30 cellular contexts compared by ENCODE assay signal in the genomic region with DNA sequence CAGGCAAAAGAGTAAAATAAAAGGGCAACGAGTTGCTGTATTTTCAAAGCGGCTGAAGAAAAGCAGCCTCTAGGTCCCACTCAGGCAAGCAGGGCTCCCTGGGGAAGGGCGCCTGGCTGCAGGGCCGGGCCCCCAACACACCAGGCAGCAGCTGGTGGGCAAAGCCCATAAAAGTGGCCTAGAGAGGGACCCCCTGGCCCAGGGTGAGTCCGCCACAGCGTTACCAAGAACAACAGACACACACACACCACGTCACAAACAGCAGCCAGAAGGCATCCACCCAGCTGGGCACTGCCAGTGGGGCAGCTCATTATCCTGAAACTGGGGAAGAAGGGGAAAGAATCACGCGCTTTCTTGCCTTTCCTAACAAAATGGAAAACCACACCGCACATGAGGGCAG.
"Had no signal": no experiment of that assay in that cellular context is flagged by ENCODE, and none has a peak within 500 bp of the region (broad histone marks: within the 10 kb centered on the region; RNA-seq: fewer than 3 reads in every experiment).

No MANE protein-coding gene starts in this region.

- H3K4me1 ChIP-seq: pancreas had no signal

- H3K9me3 ChIP-seq: heart left ventricle, pancreas, prostate gland, sigmoid colon, stomach, thyroid gland, upper lobe of right lung had no signal

- H3K27ac Mint-ChIP-seq: activated naive CD8-positive, alpha-beta T cell treated with anti-CD3 and anti-CD28 coated beads, Interleukin-2, amount 50 U/mL, for 24 hours; immature natural killer cell; stimulated activated memory B cell treated with anti-CD40 and anti-IgM and Interleukin-4, amounts not matched to agents 10 μg/mL and 1 μg/mL and 100 μg/mL, for 72 hours had no signal

- H3K9me3 Mint-ChIP-seq: activated naive CD8-positive, alpha-beta T cell treated with anti-CD3 and anti-CD28 coated beads, Interleukin-2, amount 50 U/mL, for 24 hours; immature natural killer cell; stimulated activated memory B cell treated with anti-CD40 and anti-IgM and Interleukin-4, amounts not matched to agents 10 μg/mL and 1 μg/mL and 100 μg/mL, for 72 hours; T-helper 2 cell treated with Interferon-gamma antibody and Interleukin-4, amounts not matched to agents 5 μg/mL and 100 μg/mL, for 36 hours had no signal

- H3K27me3 Mint-ChIP-seq: activated naive CD8-positive, alpha-beta T cell treated with anti-CD3 and anti-CD28 coated beads, Interleukin-2, amount 50 U/mL, for 24 hours; naive thymus-derived CD4-positive, alpha-beta T cell; stimulated activated memory B cell treated with anti-CD40 and anti-IgM and Interleukin-4, amounts not matched to agents 10 μg/mL and 1 μg/mL and 100 μg/mL, for 72 hours had no signal

- DNase-seq: activated CD4-positive, alpha-beta T cell treated with anti-CD3 and anti-CD28 coated beads for 48 hours; activated CD4-positive, alpha-beta T cell treated with anti-CD3 and anti-CD28 coated beads, Interleukin-2, amount 50 U/mL, for 48 hours; activated CD8-positive, alpha-beta memory T cell treated with anti-CD3 and anti-CD28 coated beads for 24 hours; activated gamma-delta T cell; activated naive CD4-positive, alpha-beta T cell treated with anti-CD3 and anti-CD28 coated beads, Interleukin-2, amount 50 U/mL, for 16 hours; activated naive CD8-positive, alpha-beta T cell treated with anti-CD3 and anti-CD28 coated beads, Interleukin-2, amount 50 U/mL, for 24 hours; amygdala; caudate nucleus; cortex of kidney; foreskin fibroblast; heart left ventricle; hypothalamus; immature natural killer cell; left colon; midbrain; naive thymus-derived CD4-positive, alpha-beta T cell; nucleus accumbens; pancreas; retina; small intestine; stimulated activated CD4-positive, alpha-beta T cell treated with anti-CD3 and anti-CD28 coated beads, Interleukin-4, amount 100 ng/mL, for 24 hours; stimulated activated CD8-positive, alpha-beta memory T cell treated with anti-CD3 and anti-CD28 coated beads, Interleukin-4, amount 100 ng/mL, for 48 hours; thyroid gland; upper lobe of right lung had no signal

- H3K4me3 Mint-ChIP-seq: activated naive CD8-positive, alpha-beta T cell treated with anti-CD3 and anti-CD28 coated beads, Interleukin-2, amount 50 U/mL, for 24 hours; immature natural killer cell; naive thymus-derived CD4-positive, alpha-beta T cell; stimulated activated memory B cell treated with anti-CD40 and anti-IgM and Interleukin-4, amounts not matched to agents 10 μg/mL and 1 μg/mL and 100 μg/mL, for 72 hours; T-helper 2 cell treated with Interferon-gamma antibody and Interleukin-4, amounts not matched to agents 5 μg/mL and 100 μg/mL, for 36 hours had no signal

- H3K36me3 ChIP-seq: prostate gland had no signal

- H3K4me3 ChIP-seq: heart left ventricle, pancreas, prostate gland, sigmoid colon, stomach, thyroid gland, upper lobe of right lung had no signal

- ATAC-seq: activated naive CD8-positive, alpha-beta T cell treated with anti-CD3 and anti-CD28 coated beads, Interleukin-2, amount 50 U/mL, for 24 hours; esophagus mucosa; heart left ventricle; left colon; naive thymus-derived CD4-positive, alpha-beta T cell; pancreas; stimulated activated memory B cell treated with anti-CD40 and anti-IgM and Interleukin-4, amounts not matched to agents 10 μg/mL and 1 μg/mL and 100 μg/mL, for 72 hours; upper lobe of right lung had no signal

- H3K27ac ChIP-seq: heart left ventricle, pancreas, sigmoid colon, upper lobe of right lung had no signal

- H3K27me3 ChIP-seq: heart left ventricle, pancreas, sigmoid colon, stomach, thyroid gland, upper lobe of right lung had no signal
